ENCODE assay signal across 1 cellular context in genomic region chr7:103347507-103348267, GRCh38.
A peak's percentile ranks its signal among the peaks of the same experiment; 100 is the strongest.
TF ChIP-seq lines count a peak whose summit lies in the region.

Gene PSMC2, plus strand, starts transcription at chr7:103347643. Its CDS starts 69 bp downstream, at chr7:103347712.

TF ChIP-seq in HepG2, 621 proteins besides CTCF, POLR2A, EP300 and RAD21 (continued from another document and continues in another):
- no peak for TF ChIP-seq BORCS8-MEF2B (CRISPR knock-in tag; IDR thresholded peaks at IDR 0.05)
- no peak for TF ChIP-seq ZNF510 (CRISPR knock-in tag; IDR thresholded peaks at IDR 0.05; ENCODE audit: low read depth)
- TF ChIP-seq ZBTB39 (CRISPR knock-in tag; IDR thresholded peaks at IDR 0.05) = no peak
- TF ChIP-seq TARDBP (CRISPR knock-in tag; IDR thresholded peaks at IDR 0.05) = no peak
- TF ChIP-seq MBD4 (IDR thresholded peaks at IDR 0.05; ENCODE audit: borderline replicate concordance, low read length) = no peak
- no peak for TF ChIP-seq ATAD3A (CRISPR knock-in tag; IDR thresholded peaks at IDR 0.05)
- TF ChIP-seq KLF9 (CRISPR knock-in tag; IDR thresholded peaks at IDR 0.05; ENCODE audit: low read depth) = 0 out of 2 replicates have a peak, but pooled peaks have one; percentile 62
- no peak for TF ChIP-seq ZFYVE20 (CRISPR knock-in tag; IDR thresholded peaks at IDR 0.05; ENCODE audit: borderline replicate concordance, low read depth)
- TF ChIP-seq TBX2 (CRISPR knock-in tag; IDR thresholded peaks at IDR 0.05; ENCODE audit: borderline replicate concordance) = peak; percentile 67; the same call in 1 of the 2 replicates
- peak; percentile 39; the same call in 1 of the 2 replicates for TF ChIP-seq FOXP4 (CRISPR knock-in tag; IDR thresholded peaks at IDR 0.05)
- TF ChIP-seq ZSCAN31 (CRISPR knock-in tag; IDR thresholded peaks at IDR 0.05; ENCODE audit: low read depth) = peak; percentile 76; the same call in 1 of the 2 replicates
- TF ChIP-seq PHB2 (IDR thresholded peaks at IDR 0.05; ENCODE audit: partially characterized antibody) = no peak
- no peak for TF ChIP-seq ZFAT (CRISPR knock-in tag; conservative IDR thresholded peaks at IDR 0.05)
- TF ChIP-seq RNF219 (CRISPR knock-in tag; IDR thresholded peaks at IDR 0.05) = no peak
- TF ChIP-seq ZSCAN30 (CRISPR knock-in tag; IDR thresholded peaks at IDR 0.05) = no peak
- peak; percentile 60 for TF ChIP-seq ZMYM4 (CRISPR knock-in tag; IDR thresholded peaks at IDR 0.05)
- TF ChIP-seq JUNB (CRISPR knock-in tag; IDR thresholded peaks at IDR 0.05; ENCODE audit: borderline replicate concordance) = no peak
- TF ChIP-seq ZNF570 (CRISPR knock-in tag; IDR thresholded peaks at IDR 0.05; ENCODE audit: borderline replicate concordance) = no peak
- no peak for TF ChIP-seq ZNF503 (CRISPR knock-in tag; IDR thresholded peaks at IDR 0.05)
- TF ChIP-seq PLRG1 (conservative IDR thresholded peaks at IDR 0.05) = no peak
- no peak for TF ChIP-seq PREB (CRISPR knock-in tag; IDR thresholded peaks at IDR 0.05)
- TF ChIP-seq ZNF362 (CRISPR knock-in tag; IDR thresholded peaks at IDR 0.05; ENCODE audit: borderline replicate concordance) = 0 out of 2 replicates have a peak, but pooled peaks have one; percentile 17
- no peak for TF ChIP-seq HINFP (CRISPR knock-in tag; IDR thresholded peaks at IDR 0.05; ENCODE audit: low read depth)
- no peak for TF ChIP-seq ZNF407 (CRISPR knock-in tag; IDR thresholded peaks at IDR 0.05; ENCODE audit: not compliant biosample characterization)
- TF ChIP-seq ZNF275 (CRISPR knock-in tag; IDR thresholded peaks at IDR 0.05; ENCODE audit: borderline replicate concordance) = no peak
- TF ChIP-seq ZNF331 (CRISPR knock-in tag; IDR thresholded peaks at IDR 0.05) = peak; percentile 78
